In genomic region chr12:41514907-41515306, GRCh38 we compare ENCODE assay signal across 13 cellular contexts.
DNase-seq lines count a peak whose midpoint lies in the region; ATAC-seq and TF ChIP-seq lines count a peak whose summit lies in the region.
"Had no signal": no experiment of that assay in that cellular context is flagged by ENCODE, and none has a peak within 500 bp of the region (broad histone marks: within the 10 kb centered on the region; RNA-seq: fewer than 3 reads in every experiment).

No MANE protein-coding gene starts in this region.

- no peak overlapping the region for H3K9ac ChIP-seq in SK-N-MC (ENCODE audit: insufficient read length)

- H3K4me2 ChIP-seq in GM23338 = no peak overlapping the region

- no peak overlapping the region for H3K27ac Mint-ChIP-seq in GM23338

- no peak overlapping the region for H2AFZ ChIP-seq in GM23338

- no peaks in the 10 kb centered on the region for H3K36me3 Mint-ChIP-seq in GM23338 (ENCODE audit: low read depth)

- no peak overlapping the region for H3K4me3 Mint-ChIP-seq in GM23338

- H3F3A ChIP-seq in GM23338 (replicated peaks; ENCODE audit: low read depth) = no peaks in the 10 kb centered on the region

- H3K9me3 Mint-ChIP-seq in GM23338 = no peaks in the 10 kb centered on the region

- no peaks in the 10 kb centered on the region for H3K36me3 ChIP-seq in GM23338 (ENCODE audit: insufficient read depth)
- H3K36me3 ChIP-seq in SK-N-MC (ENCODE audit: insufficient read depth, low read length) = no peaks in the 10 kb centered on the region
- H3K36me3 ChIP-seq in left lung = no peaks in the 10 kb centered on the region

- peaks cover 26% of the 10 kb centered on the region for H3K4me1 Mint-ChIP-seq in GM23338

- H3K79me2 ChIP-seq in GM23338 (replicated peaks; ENCODE audit: insufficient read depth) = no peaks in the 10 kb centered on the region

- H3K9me2 ChIP-seq in GM23338 (ENCODE audit: insufficient read depth) = no peaks in the 10 kb centered on the region; the same call in 1 of the 2 replicates

- no peaks in the 10 kb centered on the region for H4K20me1 ChIP-seq in GM23338 (replicated peaks; ENCODE audit: insufficient read depth)

- no peaks in the 10 kb centered on the region for H3K27me3 ChIP-seq in GM23338 (ENCODE audit: insufficient read depth)
- no peaks in the 10 kb centered on the region for H3K27me3 ChIP-seq in foreskin keratinocyte
- no peaks in the 10 kb centered on the region for H3K27me3 ChIP-seq in left lung

- H3K27ac ChIP-seq in GM23338 (ENCODE audit: low read depth) (no peak overlapping the region), SK-N-MC (peak overlapping the region; percentile 95), foreskin keratinocyte (no peak overlapping the region), left lung (no peak overlapping the region)

- DNase-seq in DMS53 (lab: John Stamatoyannopoulos, UW) = peak; percentile 58
- peak; percentile 38 for DNase-seq in GM23338 (ENCODE audit: low spot score)
- no peak for DNase-seq in SK-N-MC (ENCODE audit: low read depth, low spot score)
- DNase-seq in foreskin keratinocyte = no peak
- no peak for DNase-seq in AML-193 (lab: John Stamatoyannopoulos, UW)
- no peak for DNase-seq in left lung
- DNase-seq in stimulated activated naive CD8-positive, alpha-beta T cell treated with anti-CD3 and anti-CD28 coated beads, Interleukin-15, Interleukin-2, amounts not matched to agents 100 U/mL and 50 U/mL, for 24 hours = no peak
- DNase-seq: caudate nucleus, Karpas-422, mucosa of descending colon, NCI-H510A, retina had no signal

- no peaks in the 10 kb centered on the region for H3K9me3 ChIP-seq in SK-N-MC (ENCODE audit: low read depth, low read length)
- H3K9me3 ChIP-seq in left lung = no peaks in the 10 kb centered on the region
- H3K9me3 ChIP-seq: mucosa of descending colon had no signal

- peak; percentile 52 to 55 for TF ChIP-seq CTCF in GM23338 (conservative IDR thresholded peaks at IDR 0.05; ENCODE audit: low read depth in 2 of 2)
- peak; percentile 27 for TF ChIP-seq CTCF in foreskin keratinocyte (conservative IDR thresholded peaks at IDR 0.05)
- TF ChIP-seq CTCF in left lung (IDR thresholded peaks at IDR 0.05) = no peak

- H3K4me3 ChIP-seq in GM23338 = no peak overlapping the region
- H3K4me3 ChIP-seq in SK-N-MC = peak overlapping the region; percentile 75
- H3K4me3 ChIP-seq in left lung = no peak overlapping the region
- H3K4me3 ChIP-seq: mucosa of descending colon had no signal

- intact Hi-C loops in left lung (cut with DNase I) = no loop called here

- peaks cover 17% of the 10 kb centered on the region; the same call in 1 of the 2 replicates for H3K4me1 ChIP-seq in GM23338 (ENCODE audit: insufficient read depth)
- H3K4me1 ChIP-seq in foreskin keratinocyte = no peaks in the 10 kb centered on the region
- peaks cover 0 to 5% of the 10 kb centered on the region in 2 donors for H3K4me1 ChIP-seq in left lung

- H3K27me3 Mint-ChIP-seq in GM23338 (ENCODE audit: insufficient read depth, low read depth, poor library complexity) = no peaks in the 10 kb centered on the region

- ATAC-seq in GM23338 (peak; percentile 77), foreskin keratinocyte (no peak), left lung (no peak)
- no peak for ATAC-seq in stimulated activated naive CD8-positive, alpha-beta T cell treated with anti-CD3 and anti-CD28 coated beads, Interleukin-15, Interleukin-2, amounts not matched to agents 100 U/mL and 50 U/mL, for 24 hours
- ATAC-seq: activated CD4-positive, CD25-positive, alpha-beta regulatory T cell treated with anti-CD3 and anti-CD28 coated beads, Interleukin-2, amount 50 U/mL, for 24 hours; mucosa of descending colon had no signal

TF ChIP-seq in GM23338, 12 proteins besides CTCF, POLR2A, EP300 and RAD21:
- TF ChIP-seq EZH2 (IDR thresholded peaks at IDR 0.05; ENCODE audit: low read depth, unreplicated experiment) = no peak
- no peak for TF ChIP-seq EZH2phosphoT487 (IDR thresholded peaks at IDR 0.05; ENCODE audit: unreplicated experiment)
TF ChIP-seq in GM23338: peak in this region for 0.

Comparison
In these comparisons a context has a peak if more than half of its experiments do, and no peak if none do; other contexts are left out.
1. DNase-seq: peak in DMS53 (single experiment) and GM23338 (single experiment); none in SK-N-MC (single experiment), foreskin keratinocyte (0 of 2), AML-193 (0 of 2), left lung (0 of 2) and stimulated activated naive CD8-positive, alpha-beta T cell treated with anti-CD3 and anti-CD28 coated beads, Interleukin-15, Interleukin-2, amounts not matched to agents 100 U/mL and 50 U/mL, for 24 hours (single experiment).
2. CTCF ChIP-seq: peak in GM23338 (2 of 2) and foreskin keratinocyte (single experiment); none in left lung (0 of 2).